ENCODE assay signal across 18 cellular contexts in genomic region chr17:81022371-81022729, GRCh38. TPM values are rescaled to one million over a fixed set of nuclear protein-coding genes. Genes with fewer than 3 reads are reported as not detected.
DNase-seq lines count a peak whose midpoint lies in the region; ATAC-seq and TF ChIP-seq lines count a peak whose summit lies in the region.
"Had no signal": no experiment of that assay in that cellular context is flagged by ENCODE, and none has a peak within 500 bp of the region (broad histone marks: within the 10 kb centered on the region; RNA-seq: fewer than 3 reads in every experiment).

No MANE protein-coding gene starts in this region.

- no peak for TF ChIP-seq RAD21 in SK-N-SH (IDR thresholded peaks at IDR 0.05; ENCODE audit: low read length)

- POLR2A ChIA-PET in SK-N-SH (lab: Yijun Ruan, JAX) = interaction anchor here (0.8 kb wide), 1 partner anchor 11 kb away, joined by 3 read pairs; no protein-coding TSS in a partner anchor
- POLR2A ChIA-PET in CD4-positive, alpha-beta T cell (lab: Charles Lee) = no interaction called here

- H3K4me2 ChIP-seq in SK-N-SH (no peak overlapping the region), Karpas-422 (ENCODE audit: low read depth, low read length, poor library complexity, severe bottlenecking) (no peak overlapping the region)

- H3K27ac ChIP-seq in SK-N-SH (ENCODE audit: low read depth in 2 of 2, low read length in 1 of 2) = no peak overlapping the region
- H3K27ac ChIP-seq in CD4-positive, alpha-beta T cell (ENCODE audit: low read depth, low read length) = no peak overlapping the region
- H3K27ac ChIP-seq in Karpas-422 (ENCODE audit: low read length) = no peak overlapping the region
- H3K27ac ChIP-seq: HL-60 had no signal

- H3K9ac ChIP-seq in SK-N-SH (no peak overlapping the region), Karpas-422 (ENCODE audit: low read length) (no peak overlapping the region)

- no peaks in the 10 kb centered on the region for H3K36me3 Mint-ChIP-seq in CD4-positive, alpha-beta T cell (ENCODE audit: low read depth)
- no peaks in the 10 kb centered on the region for H3K36me3 Mint-ChIP-seq in neural crest cell (ENCODE audit: low read depth)

- intact Hi-C loops in CD4-positive, alpha-beta T cell (cut with DNase I, micrococcal nuclease) = loop anchor here in 1 of 2 experiments (10.0 kb wide), 1 partner anchor 462 kb away; no protein-coding TSS in a partner anchor

- H4K20me1 ChIP-seq in SK-N-SH (ENCODE audit: insufficient read depth) (no peaks in the 10 kb centered on the region), Karpas-422 (ENCODE audit: insufficient read depth, low read depth, low read length) (no peaks in the 10 kb centered on the region)

- no peak for TF ChIP-seq EP300 in SK-N-SH (IDR thresholded peaks at IDR 0.05; ENCODE audit: borderline replicate concordance in 1 of 2, low read depth in 1 of 2, low read length in 1 of 2)

- TF ChIP-seq CTCF in SK-N-SH (IDR thresholded peaks at IDR 0.05) (no peak), neural crest cell (conservative IDR thresholded peaks at IDR 0.05) (no peak)
- no peak for TF ChIP-seq CTCF in CD4-positive, alpha-beta T cell (IDR thresholded peaks at IDR 0.05)

- no peaks in the 10 kb centered on the region for H3F3A ChIP-seq in SK-N-SH (replicated peaks; ENCODE audit: insufficient read depth)

- H3K36me3 ChIP-seq in SK-N-SH (replicated peaks in 1 of 2; ENCODE audit: control insufficient read depth in 1 of 2, insufficient read depth in 2 of 2, low read length in 1 of 2) (no peaks in the 10 kb centered on the region), Karpas-422 (ENCODE audit: insufficient read depth, low read length) (no peaks in the 10 kb centered on the region)
- H3K36me3 ChIP-seq: BE2C had no signal

- H3K4me1 Mint-ChIP-seq in CD4-positive, alpha-beta T cell (ENCODE audit: low read depth) = peaks cover 27% of the 10 kb centered on the region
- H3K4me1 Mint-ChIP-seq in neural crest cell = peaks cover 37% of the 10 kb centered on the region

- H3K9me2 ChIP-seq in SK-N-SH (no peaks in the 10 kb centered on the region), Karpas-422 (replicated peaks; ENCODE audit: insufficient read depth, low read length) (no peaks in the 10 kb centered on the region)

- H3K9me3 ChIP-seq in SK-N-SH (no peaks in the 10 kb centered on the region), Karpas-422 (ENCODE audit: low read length) (no peaks in the 10 kb centered on the region)
- H3K9me3 ChIP-seq in CD4-positive, alpha-beta T cell (ENCODE audit: control insufficient read depth, low read length) = no peaks in the 10 kb centered on the region
- H3K9me3 ChIP-seq: BE2C had no signal

- H3K4me3 Mint-ChIP-seq in CD4-positive, alpha-beta T cell = peak overlapping the region; percentile 42
- H3K4me3 Mint-ChIP-seq in neural crest cell = peak overlapping the region; percentile 51
- H3K4me3 Mint-ChIP-seq: H9 had no signal

- peak; percentile 47 for DNase-seq in SK-N-SH
- no peak for DNase-seq in CD4-positive, alpha-beta T cell
- DNase-seq in Karpas-422 = peak; percentile 51
- no peak for DNase-seq in neural crest cell (ENCODE audit: low read depth, low spot score)
- no peak for DNase-seq in activated T-cell treated with anti-CD3 and anti-CD28 coated beads for 4 hours
- no peak for DNase-seq in middle frontal gyrus (ENCODE audit: extremely low spot score, low spot score)
- DNase-seq: BE2C; CD4-positive, alpha-beta memory T cell; DND-41; H9; NCI-H1105; NCI-H1694; NCI-H2081 treated with DMSO at 0.1 percent for 48 hours; NCI-H748 treated with DMSO at 0.1 percent for 48 hours; SHP77 had no signal

- H3K9me3 Mint-ChIP-seq in CD4-positive, alpha-beta T cell = no peaks in the 10 kb centered on the region
- H3K9me3 Mint-ChIP-seq in neural crest cell = no peaks in the 10 kb centered on the region
- H3K9me3 Mint-ChIP-seq: CD4-positive, alpha-beta memory T cell had no signal

- ATAC-seq in SK-N-SH treated with all-trans-retinoic acid at 6 μM for 48 hours (no peak), HG03432 (IDR thresholded peaks at IDR 0.05; ENCODE audit: unreplicated experiment) (no peak)
- ATAC-seq in CD4-positive, alpha-beta T cell (ENCODE audit: poor library complexity) = no peak

- H3K27me3 Mint-ChIP-seq in CD4-positive, alpha-beta T cell = peaks cover 13% of the 10 kb centered on the region
- peaks cover 9% of the 10 kb centered on the region for H3K27me3 Mint-ChIP-seq in neural crest cell (ENCODE audit: low read depth)

- no peaks in the 10 kb centered on the region for H3K79me2 ChIP-seq in SK-N-SH (ENCODE audit: insufficient read depth)
- no peaks in the 10 kb centered on the region for H3K79me2 ChIP-seq in Karpas-422 (ENCODE audit: low read length)

- CTCF ChIA-PET in SK-N-SH (lab: Yijun Ruan, JAX) = interaction anchor here (0.6 to 19.0 kb wide), 14 partner anchors 11 to 595 kb away, joined by 3 to 668 read pairs (median 6); no protein-coding TSS in a partner anchor
- CTCF ChIA-PET in CD4-positive, alpha-beta T cell (lab: Charles Lee) = interaction anchor here (1.3 kb wide), 1 partner anchor 13 kb away, joined by 3 read pairs; the partner anchor contains the start of gene BAIAP2

- H3K4me1 ChIP-seq in SK-N-SH (ENCODE audit: control insufficient read depth in 1 of 2, insufficient read depth in 2 of 2, low read depth in 1 of 2, low read length in 1 of 2) (peaks cover 0 to 21% of the 10 kb centered on the region in 2 experiments; a peak in 1 of 4 replicates), Karpas-422 (ENCODE audit: low read length) (no peaks in the 10 kb centered on the region)
- H3K4me1 ChIP-seq: BE2C had no signal

- no peak overlapping the region for H3K27ac Mint-ChIP-seq in CD4-positive, alpha-beta T cell
- no peak overlapping the region for H3K27ac Mint-ChIP-seq in neural crest cell (ENCODE audit: unreplicated experiment)
- H3K27ac Mint-ChIP-seq: H9 had no signal

- 81% methylated on average over 4 of the region's 7 CpGs for WGBS in SK-N-SH (ENCODE audit: low lambda C conversion rate)

- H3K4me3 ChIP-seq in SK-N-SH (ENCODE audit: low read depth in 2 of 2, low read length in 1 of 2) = no peak overlapping the region
- H3K4me3 ChIP-seq in Karpas-422 (ENCODE audit: low read length) = no peak overlapping the region

- H3K27me3 ChIP-seq in SK-N-SH (ENCODE audit: insufficient read depth) (peaks cover 25% of the 10 kb centered on the region), Karpas-422 (ENCODE audit: low read length) (no peaks in the 10 kb centered on the region)
- H3K27me3 ChIP-seq in CD4-positive, alpha-beta T cell (ENCODE audit: control insufficient read depth, insufficient read depth, low read length) = peaks cover 3% of the 10 kb centered on the region
- H3K27me3 ChIP-seq: BE2C had no signal

- no peak overlapping the region for H2AFZ ChIP-seq in SK-N-SH (ENCODE audit: low read depth)
- H2AFZ ChIP-seq in Karpas-422 (ENCODE audit: low read length) = no peak overlapping the region

TF ChIP-seq in SK-N-SH, 30 proteins besides CTCF, POLR2A, EP300 and RAD21 (continues in another document):
- no peak for TF ChIP-seq RFX5 (IDR thresholded peaks at IDR 0.05; ENCODE audit: low read length)

TF ChIP-seq in SK-N-SH treated with all-trans-retinoic acid at 6 μM for 48 hours, 23 proteins besides CTCF, POLR2A, EP300 and RAD21 (continues in another document):
- no peak for TF ChIP-seq ZFP3 (CRISPR knock-in tag; IDR thresholded peaks at IDR 0.05)
- no peak for TF ChIP-seq ZNF565 (CRISPR knock-in tag; conservative IDR thresholded peaks at IDR 0.05; ENCODE audit: low read depth)
- no peak for TF ChIP-seq POU6F1 (CRISPR knock-in tag; IDR thresholded peaks at IDR 0.05; ENCODE audit: borderline replicate concordance, low read depth)
- TF ChIP-seq CSDC2 (CRISPR knock-in tag; IDR thresholded peaks at IDR 0.05) = no peak
- no peak for TF ChIP-seq PPARA (CRISPR knock-in tag; IDR thresholded peaks at IDR 0.05; ENCODE audit: borderline replicate concordance)
- TF ChIP-seq TOX (CRISPR knock-in tag; IDR thresholded peaks at IDR 0.05; ENCODE audit: borderline replicate concordance) = no peak
- no peak for TF ChIP-seq GLIS3 (CRISPR knock-in tag; IDR thresholded peaks at IDR 0.05)
- no peak for TF ChIP-seq ZFP30 (CRISPR knock-in tag; IDR thresholded peaks at IDR 0.05)
- TF ChIP-seq CREB5 (CRISPR knock-in tag; IDR thresholded peaks at IDR 0.05; ENCODE audit: low read depth) = no peak
- TF ChIP-seq ARNTL (CRISPR knock-in tag; IDR thresholded peaks at IDR 0.05; ENCODE audit: borderline replicate concordance, low read depth) = no peak

RNA-seq across cellular contexts. Expression of gene BAIAP2, which starts 12.6 kb away (rescaled TPM):
- 15.5 and 19.8 TPM in 2 replicates for polyA plus RNA-seq in SK-N-SH (2012; rRNA removed)
- polyA plus RNA-seq in SK-N-SH (2012; cell fraction: cytosol; rRNA removed) = 10.3 and 14.6 TPM in 2 replicates
- 39.2 and 39.3 TPM in 2 replicates for polyA plus RNA-seq in SK-N-SH (2012; cell fraction: nucleus; rRNA removed)
- total RNA-seq in CD4-positive, alpha-beta T cell = 1 to 10 TPM; 4.2 to 4.9 TPM
- not detected in 2 replicates for total RNA-seq in Karpas-422 (2014; rRNA removed; shearing (Covaris generic); ENCODE audit: low replicate concordance)
- 47.5 and 53.6 TPM in 2 replicates for total RNA-seq in neural crest cell

RNA-seq across cellular contexts. Expression of gene CHMP6, which starts 30.7 kb away (rescaled TPM):
- 44.1 and 44.3 TPM in 2 replicates for polyA plus RNA-seq in SK-N-SH (2012; rRNA removed)
- 39.4 and 46.0 TPM in 2 replicates for polyA plus RNA-seq in SK-N-SH (2012; cell fraction: cytosol; rRNA removed)
- 24.7 and 32.2 TPM in 2 replicates for polyA plus RNA-seq in SK-N-SH (2012; cell fraction: nucleus; rRNA removed)
- 10 to 100 TPM; 11.5 to 13.3 TPM for total RNA-seq in CD4-positive, alpha-beta T cell
- 16.1 and 23.1 TPM in 2 replicates for total RNA-seq in Karpas-422 (2014; rRNA removed; shearing (Covaris generic); ENCODE audit: low replicate concordance)
- total RNA-seq in neural crest cell = 32.7 and 33.2 TPM in 2 replicates

Comparison
In these comparisons a context has a peak if more than half of its experiments do, and no peak if none do; other contexts are left out.
1. DNase-seq: peak in SK-N-SH (single experiment) and Karpas-422 (single experiment); none in CD4-positive, alpha-beta T cell (0 of 10), neural crest cell (single experiment), activated T-cell treated with anti-CD3 and anti-CD28 coated beads for 4 hours (single experiment) and middle frontal gyrus (single experiment).